11 cellular contexts compared by ENCODE assay signal in genomic region chrX:129953334-129953648, GRCh38. TPM values are rescaled to one million over a fixed set of nuclear protein-coding genes. Genes with fewer than 3 reads are reported as not detected.
A peak's percentile ranks its signal among the peaks of the same experiment; 100 is the strongest.
DNase-seq lines count a peak whose midpoint lies in the region; ATAC-seq and TF ChIP-seq lines count a peak whose summit lies in the region.
"Had no signal": no experiment of that assay in that cellular context is flagged by ENCODE, and none has a peak within 500 bp of the region (broad histone marks: within the 10 kb centered on the region; RNA-seq: fewer than 3 reads in every experiment).

No MANE protein-coding gene starts in this region.

- DNase-seq in DMS53 (lab: John Stamatoyannopoulos, UW) (peak; percentile 24), DMS53 treated with DMSO at 0.1 percent for 48 hours (lab: John Stamatoyannopoulos, UW; ENCODE audit: unreplicated experiment) (no peak), Peyer's patch (no peak), fibroblast of lung (ENCODE audit: low read depth in 2 of 2) (no peak), skeletal muscle cell (ENCODE audit: low read depth) (no peak), SIG-M5 (lab: John Stamatoyannopoulos, UW) (no peak)
- DNase-seq: MV-4-11, SJCRH30 had no signal

- peak overlapping the region; percentile 13 for H3K4me2 ChIP-seq in fibroblast of lung (ENCODE audit: extremely low read depth, insufficient read depth, low read length)

- TF ChIP-seq CTCF in Peyer's patch (IDR thresholded peaks at IDR 0.05): no peak
- TF ChIP-seq CTCF in fibroblast of lung (conservative IDR thresholded peaks at IDR 0.05 in 1 of 2, IDR thresholded peaks at IDR 0.05 in 1 of 2; ENCODE audit: low read depth in 1 of 2, low read length in 2 of 2): no peak

- H3K9ac ChIP-seq in fibroblast of lung (ENCODE audit: insufficient read depth, low read length): no peak overlapping the region

- H3K9me3 ChIP-seq in Peyer's patch (no peaks in the 10 kb centered on the region), fibroblast of lung (ENCODE audit: control insufficient read depth, insufficient read depth, low read depth, low read length) (no peaks in the 10 kb centered on the region)
- H3K9me3 ChIP-seq: SJCRH30 had no signal

- no peaks in the 10 kb centered on the region for H4K20me1 ChIP-seq in fibroblast of lung (ENCODE audit: control insufficient read depth, extremely low read depth, insufficient read depth, low read length)

- H3K36me3 ChIP-seq in Peyer's patch (no peaks in the 10 kb centered on the region), fibroblast of lung (ENCODE audit: control insufficient read depth, insufficient read depth, low read length) (no peaks in the 10 kb centered on the region)
- H3K36me3 ChIP-seq: SJCRH30 had no signal

- H3K27me3 ChIP-seq in Peyer's patch (no peaks in the 10 kb centered on the region), fibroblast of lung (ENCODE audit: control insufficient read depth, insufficient read depth, low read length) (no peaks in the 10 kb centered on the region)
- H3K27me3 ChIP-seq: SJCRH30 had no signal

- H3K4me3 ChIP-seq in Peyer's patch: peak overlapping the region; percentile 40 to 51 (median 46)
- H3K4me3 ChIP-seq in fibroblast of lung (replicated peaks in 1 of 4; ENCODE audit: control extremely low read depth in 1 of 4, insufficient read depth in 1 of 4, low read depth in 3 of 4, low read length in 4 of 4): peak overlapping the region in 1 of 4 experiments; percentile 44
- H3K4me3 ChIP-seq in skeletal muscle cell (ENCODE audit: low read depth, low read length): peak overlapping the region; percentile 29
- H3K4me3 ChIP-seq: SJCRH30 had no signal

- H3K27ac ChIP-seq in Peyer's patch: peak overlapping the region in 1 of 4 donors; percentile 70
- no peak overlapping the region for H3K27ac ChIP-seq in fibroblast of lung (ENCODE audit: insufficient read depth, low read length)
- H3K27ac ChIP-seq: 22Rv1, SJCRH30 had no signal

- H3K4me1 ChIP-seq in Peyer's patch (no peaks in the 10 kb centered on the region), fibroblast of lung (ENCODE audit: control insufficient read depth, extremely low read depth, insufficient read depth, low read length) (no peaks in the 10 kb centered on the region)

- no peaks in the 10 kb centered on the region for H3K79me2 ChIP-seq in fibroblast of lung (ENCODE audit: control insufficient read depth, insufficient read depth, low read length)

- no peak overlapping the region for H2AFZ ChIP-seq in fibroblast of lung (ENCODE audit: low read length)

- TF ChIP-seq POLR2A in Peyer's patch (IDR thresholded peaks at IDR 0.05): no peak

- ATAC-seq in GM18519 (IDR thresholded peaks at IDR 0.05; ENCODE audit: low FRiP score, unreplicated experiment) (no peak), GM18870 (IDR thresholded peaks at IDR 0.05; ENCODE audit: unreplicated experiment) (no peak)

RNA-seq across cellular contexts. Expression of gene BCORL1, which starts 29.1 kb away (rescaled TPM):
- total RNA-seq in Peyer's patch (10 to 100 TPM in 3 of 4 donors, 1 to 10 TPM in 1; 7.4 to 16.5 (median 11.5) TPM), fibroblast of lung (1.3 and 2.8 TPM in 2 replicates)
- 1.1 and 1.3 TPM in 2 replicates for polyA plus RNA-seq in fibroblast of lung
- 4.6 and 5.5 TPM in 2 replicates for polyA plus RNA-seq in fibroblast of lung (2012)
- polyA minus RNA-seq in fibroblast of lung (ENCODE audit: low replicate concordance): 10.1 and 12.1 TPM in 2 replicates

RNA-seq across cellular contexts. Expression of gene UTP14A, which starts 47.3 kb away (rescaled TPM):
- total RNA-seq in Peyer's patch: 10 to 100 TPM in 3 of 4 donors, 1 to 10 TPM in 1; 8.6 to 46.2 (median 11.2) TPM
- total RNA-seq in fibroblast of lung: 15.0 and 17.5 TPM in 2 replicates
- polyA plus RNA-seq in fibroblast of lung: 15.6 and 20.3 TPM in 2 replicates
- polyA plus RNA-seq in fibroblast of lung (2012): 14.2 and 17.3 TPM in 2 replicates
- 0.98 and 3.5 TPM in 2 replicates for polyA minus RNA-seq in fibroblast of lung (ENCODE audit: low replicate concordance)
